27 cellular contexts compared by ENCODE assay signal in the genomic region with DNA sequence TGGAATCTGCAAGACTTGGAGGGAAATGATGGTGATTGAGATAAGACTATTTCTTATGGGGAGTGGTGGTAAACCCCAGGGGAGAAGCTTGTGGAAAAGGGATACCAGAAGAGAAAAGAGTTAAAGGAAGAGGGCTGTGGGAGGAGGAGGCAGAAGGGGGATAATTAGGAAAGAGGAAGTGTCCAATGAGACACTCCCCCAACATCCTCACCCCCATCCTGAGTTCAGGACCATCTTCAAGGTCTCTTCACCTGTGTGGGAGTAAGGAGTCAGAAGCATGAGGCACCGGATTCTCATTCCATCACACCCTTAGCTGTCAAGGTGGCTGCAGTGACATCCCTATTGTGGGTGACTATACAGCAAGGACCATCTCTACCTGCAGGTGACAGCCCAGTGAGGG.
"Had no signal": no experiment of that assay in that cellular context is flagged by ENCODE, and none has a peak within 500 bp of the region (broad histone marks: within the 10 kb centered on the region; RNA-seq: fewer than 3 reads in every experiment).

No MANE protein-coding gene starts in this region.

- ATAC-seq: esophagus mucosa; gastrocnemius medialis; heart left ventricle; left lobe of liver; natural killer cell treated with Interleukin-12 subunit alpha and Interleukin-12 subunit beta and Interleukin-15 and Interleukin-18, amount 100 ng/mL, for 72 hours; right lobe of liver; upper lobe of right lung had no signal

- H3K9ac ChIP-seq: parathyroid adenoma had no signal

- H3K36me3 Mint-ChIP-seq: memory B cell; natural killer cell treated with Interleukin-12 subunit alpha and Interleukin-12 subunit beta and Interleukin-15 and Interleukin-18, amount 100 ng/mL, for 72 hours had no signal

- H3K4me1 ChIP-seq: gastrocnemius medialis, parathyroid adenoma, right lobe of liver, tibial nerve, upper lobe of right lung, uterus had no signal

- H3K4me2 ChIP-seq: hepatocyte had no signal

- H3K9me3 ChIP-seq: gastrocnemius medialis, right lobe of liver, thoracic aorta, tibial nerve, upper lobe of right lung, uterus had no signal

- H3K79me2 ChIP-seq: hepatocyte, parathyroid adenoma had no signal

- H2AFZ ChIP-seq: hepatocyte, parathyroid adenoma had no signal

- H3K4me3 Mint-ChIP-seq: dendritic cell treated with granulocyte-macrophage colony-stimulating factor and Interleukin-4, amounts not matched to agents 40 ng/mL and 50 ng/mL, for 4 days; endodermal cell; memory B cell; natural killer cell treated with Interleukin-12 subunit alpha and Interleukin-12 subunit beta and Interleukin-15 and Interleukin-18, amount 100 ng/mL, for 72 hours; neural crest cell had no signal

- H3K9me3 Mint-ChIP-seq: dendritic cell treated with granulocyte-macrophage colony-stimulating factor and Interleukin-4, amounts not matched to agents 40 ng/mL and 50 ng/mL, for 4 days; natural killer cell treated with Interleukin-12 subunit alpha and Interleukin-12 subunit beta and Interleukin-15 and Interleukin-18, amount 100 ng/mL, for 72 hours had no signal

- H3K4me1 Mint-ChIP-seq: endodermal cell had no signal

- H3K27me3 Mint-ChIP-seq: dendritic cell treated with granulocyte-macrophage colony-stimulating factor and Interleukin-4, amounts not matched to agents 40 ng/mL and 50 ng/mL, for 4 days had no signal

- H3K27ac ChIP-seq: epithelial cell of prostate, gastrocnemius medialis, heart left ventricle, hepatocyte, parathyroid adenoma, right lobe of liver, thoracic aorta, tibial nerve, upper lobe of right lung, uterus had no signal

- DNase-seq: effector CD8-positive, alpha-beta T cell; endodermal cell; foreskin fibroblast; gastrocnemius medialis; heart left ventricle; kidney; right lobe of liver; small intestine; stimulated activated CD4-positive, alpha-beta T cell treated with anti-CD3 and anti-CD28 coated beads, Interleukin-15, amount 100 ng/mL, for 24 hours; stimulated activated CD4-positive, alpha-beta T cell treated with anti-CD3 and anti-CD28 coated beads, Interleukin-2, amount 100 ng/mL, for 48 hours; stimulated activated CD8-positive, alpha-beta memory T cell treated with anti-CD3 and anti-CD28 coated beads, Interleukin-4, amount 100 ng/mL, for 48 hours; stimulated activated naive CD4-positive, alpha-beta T cell treated with Interleukin-2 at 50 U/mL for 16 hours; upper lobe of right lung; uterus had no signal

- H3K27ac Mint-ChIP-seq: dendritic cell treated with granulocyte-macrophage colony-stimulating factor and Interleukin-4, amounts not matched to agents 40 ng/mL and 50 ng/mL, for 4 days; endodermal cell; natural killer cell treated with Interleukin-12 subunit alpha and Interleukin-12 subunit beta and Interleukin-15 and Interleukin-18, amount 100 ng/mL, for 72 hours; progenitor cell of endocrine pancreas had no signal

- H3K27me3 ChIP-seq: gastrocnemius medialis, heart left ventricle, hepatocyte, right lobe of liver, tibial nerve, upper lobe of right lung, uterus had no signal

- H3K4me3 ChIP-seq: gastrocnemius medialis, heart left ventricle, hepatocyte, lung, right lobe of liver, thoracic aorta, tibial nerve, upper lobe of right lung, uterus had no signal

- H3K36me3 ChIP-seq: gastrocnemius medialis, heart left ventricle, right lobe of liver, thoracic aorta, tibial nerve, upper lobe of right lung, uterus had no signal
